8 cellular contexts compared by ENCODE assay signal in the genomic region with DNA sequence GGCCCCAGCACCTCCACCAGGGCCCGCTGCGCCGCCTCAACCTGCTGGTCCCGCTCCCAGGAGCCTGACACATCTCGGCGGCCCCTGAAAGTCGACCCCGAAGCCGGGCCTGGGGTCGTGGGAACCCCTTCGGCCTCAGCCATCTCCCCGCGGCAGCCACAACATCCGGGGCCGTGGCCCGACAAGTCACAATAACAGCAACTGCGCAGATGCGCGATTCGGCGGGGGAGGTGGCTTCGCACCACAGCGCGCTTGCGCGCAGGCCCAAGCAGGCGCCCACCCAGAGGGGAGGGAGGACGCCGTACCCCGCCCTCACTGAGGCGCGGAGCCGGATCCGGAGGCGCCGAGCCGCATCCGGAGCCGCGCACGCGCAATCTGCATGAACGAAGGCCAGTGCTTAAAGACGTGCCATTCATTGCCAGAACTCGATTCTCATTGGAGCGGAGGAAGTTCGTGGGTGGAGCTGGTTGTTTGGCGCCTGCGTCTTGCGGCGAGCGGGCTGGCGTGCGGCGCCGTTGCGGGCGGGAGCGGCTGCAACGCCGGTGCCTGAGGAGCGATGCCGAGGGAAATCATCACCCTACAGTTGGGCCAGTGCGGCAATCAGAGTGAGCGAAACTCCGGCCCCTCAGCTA. TPM values are rescaled to one million over a fixed set of nuclear protein-coding genes. Genes with fewer than 3 reads are reported as not detected.
DNase-seq lines count a peak whose midpoint lies in the region; TF ChIP-seq lines count a peak whose summit lies in the region.

A gene with protein sequence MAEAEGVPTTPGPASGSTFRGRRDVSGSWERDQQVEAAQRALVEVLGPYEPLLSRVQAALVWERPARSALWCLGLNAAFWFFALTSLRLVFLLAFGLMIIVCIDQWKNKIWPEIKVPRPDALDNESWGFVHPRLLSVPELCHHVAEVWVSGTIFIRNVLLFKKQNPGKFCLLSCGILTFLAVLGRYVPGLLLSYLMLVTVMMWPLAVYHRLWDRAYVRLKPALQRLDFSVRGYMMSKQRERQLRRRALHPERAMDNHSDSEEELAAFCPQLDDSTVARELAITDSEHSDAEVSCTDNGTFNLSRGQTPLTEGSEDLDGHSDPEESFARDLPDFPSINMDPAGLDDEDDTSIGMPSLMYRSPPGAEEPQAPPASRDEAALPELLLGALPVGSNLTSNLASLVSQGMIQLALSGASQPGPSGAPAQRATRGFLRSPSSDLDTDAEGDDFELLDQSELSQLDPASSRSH (minus strand): TSS at position 193 of the 632 bp plus-strand sequence. CDS start 50 bp downstream, at position 143.
Gene TUBG1 (plus strand): TSS at position 502 of the 632 bp plus-strand sequence. CDS start 55 bp downstream, at position 557.

- H3K27ac Mint-ChIP-seq in activated naive CD4-positive, alpha-beta T cell treated with anti-CD3 and anti-CD28 coated beads for 36 hours, result peak within 1 kb of the TSS; percentile 93

- peaks cover 18% of the 10 kb centered on the region for H3K4me1 ChIP-seq in neuron (ENCODE audit: insufficient read depth, low read length)
- H3K4me1 ChIP-seq in subcutaneous abdominal adipose tissue (ENCODE audit: control insufficient read depth in 5 of 5, insufficient read depth in 5 of 5, low read length in 5 of 5), result peaks cover 0 to 44% (median 35%) of the 10 kb centered on the region in 5 donors

- H3K4me3 ChIP-seq in HFF-Myc (replicated peaks; ENCODE audit: low read depth, low read length), result peak within 1 kb of the TSS; percentile 68
- H3K4me3 ChIP-seq in neuron (ENCODE audit: low read length), result peak within 1 kb of the TSS; percentile 90
- peak within 1 kb of the TSS; percentile 89 to 99 (median 97) for H3K4me3 ChIP-seq in subcutaneous abdominal adipose tissue (ENCODE audit: low read depth in 1 of 5, low read length in 5 of 5)

- H3K27ac ChIP-seq in subcutaneous abdominal adipose tissue (ENCODE audit: low read depth, low read length), result peak within 1 kb of the TSS; percentile 86

- H3K4me3 Mint-ChIP-seq in activated naive CD4-positive, alpha-beta T cell treated with anti-CD3 and anti-CD28 coated beads for 36 hours, result peak within 1 kb of the TSS; percentile 100

- intact Hi-C loops in activated naive CD4-positive, alpha-beta T cell treated with anti-CD3 and anti-CD28 coated beads for 36 hours (cut with micrococcal nuclease), result loop anchor here (1.0 to 5.0 kb wide), 4 partner anchors 32 to 390 kb away; partner anchors contain the start of genes PSMC3IP, RPL27 and TUBG2

- peak; percentile 33 for TF ChIP-seq CTCF in HFF-Myc (IDR thresholded peaks at IDR 0.05; ENCODE audit: low read depth, low read length, missing control alignments)

- H3K9me3 ChIP-seq in neuron (ENCODE audit: low read length), result no peaks in the 10 kb centered on the region
- H3K9me3 ChIP-seq in subcutaneous abdominal adipose tissue (ENCODE audit: control insufficient read depth in 5 of 5, low read length in 5 of 5), result no peaks in the 10 kb centered on the region

- H2AFZ ChIP-seq in neuron (ENCODE audit: low read depth, low read length), result peak within 1 kb of the TSS; percentile 88

- no peaks in the 10 kb centered on the region for H3K9me3 Mint-ChIP-seq in activated naive CD4-positive, alpha-beta T cell treated with anti-CD3 and anti-CD28 coated beads for 36 hours

- peak within 1 kb of the TSS; percentile 87 to 98 (median 92) for H3K9ac ChIP-seq in subcutaneous abdominal adipose tissue (ENCODE audit: low read length in 5 of 5)

- H3K36me3 ChIP-seq in neuron (ENCODE audit: insufficient read depth, low read length) (peaks cover 24% of the 10 kb centered on the region), subcutaneous abdominal adipose tissue (ENCODE audit: control insufficient read depth in 5 of 5, insufficient read depth in 5 of 5, low read length in 5 of 5) (peaks cover 0 to 27% (median 23%) of the 10 kb centered on the region in 5 donors)

- H3K4me1 Mint-ChIP-seq in activated naive CD4-positive, alpha-beta T cell treated with anti-CD3 and anti-CD28 coated beads for 36 hours (ENCODE audit: low read depth), result peaks cover 45% of the 10 kb centered on the region

- no peaks in the 10 kb centered on the region for H3K27me3 Mint-ChIP-seq in activated naive CD4-positive, alpha-beta T cell treated with anti-CD3 and anti-CD28 coated beads for 36 hours (ENCODE audit: low read depth)

- CTCF ChIA-PET in activated naive CD4-positive, alpha-beta T cell treated with anti-CD3 and anti-CD28 coated beads for 36 hours (lab: Charles Lee), result interaction anchor here (0.7 to 2.9 kb wide), 6 partner anchors 11 to 154 kb away, joined by 3 to 30 read pairs (median 4); partner anchors contain the start of gene PSMC3IP

- H3K27me3 ChIP-seq in neuron (ENCODE audit: insufficient read depth, low read length), result no peaks in the 10 kb centered on the region
- H3K27me3 ChIP-seq in subcutaneous abdominal adipose tissue (ENCODE audit: control insufficient read depth in 5 of 5, insufficient read depth in 4 of 5, low read length in 5 of 5), result no peaks in the 10 kb centered on the region

- peaks cover 26% of the 10 kb centered on the region for H3K36me3 Mint-ChIP-seq in activated naive CD4-positive, alpha-beta T cell treated with anti-CD3 and anti-CD28 coated beads for 36 hours (ENCODE audit: low read depth)

- DNase-seq in GM04504 (ENCODE audit: low read depth), result peak; percentile 99
- peak; percentile 98 for DNase-seq in HFF-Myc (ENCODE audit: extremely low read depth, low read depth)
- DNase-seq in NAMALWA (ENCODE audit: low spot score), result peak; percentile 99
- peak; percentile 99 for DNase-seq in SK-N-DZ (ENCODE audit: low spot score)
- peak; percentile 99 for DNase-seq in activated naive CD4-positive, alpha-beta T cell treated with anti-CD3 and anti-CD28 coated beads for 36 hours
- DNase-seq in foreskin melanocyte, result peak; percentile 98

RNA-seq across cellular contexts. Expression of the first gene that starts in this region (rescaled TPM):
- 55.2 and 70.6 TPM in 2 replicates for polyA plus RNA-seq in SK-N-DZ (2014; cell fraction: cytosol; rRNA removed)
- 26.3 and 32.5 TPM in 2 replicates for polyA plus RNA-seq in SK-N-DZ (2014; cell fraction: nucleus; rRNA removed)
- total RNA-seq in activated naive CD4-positive, alpha-beta T cell treated with anti-CD3 and anti-CD28 coated beads for 36 hours, result 10 to 100 TPM; 28.6 to 33.5 TPM

RNA-seq across cellular contexts. Expression of gene TUBG1, which starts in this region (rescaled TPM):
- polyA plus RNA-seq in SK-N-DZ (2014; cell fraction: cytosol; rRNA removed), result 131 and 152 TPM in 2 replicates
- polyA plus RNA-seq in SK-N-DZ (2014; cell fraction: nucleus; rRNA removed), result 104 and 136 TPM in 2 replicates
- 10 to 100 TPM; 91.3 to 92.0 TPM for total RNA-seq in activated naive CD4-positive, alpha-beta T cell treated with anti-CD3 and anti-CD28 coated beads for 36 hours

Comparison
In these comparisons a context has a peak if more than half of its experiments do, and no peak if none do; other contexts are left out.
1. Peak in every context shown above with its lines: DNase-seq, H3K4me3 ChIP-seq and H3K27ac ChIP-seq.